In the genomic region with DNA sequence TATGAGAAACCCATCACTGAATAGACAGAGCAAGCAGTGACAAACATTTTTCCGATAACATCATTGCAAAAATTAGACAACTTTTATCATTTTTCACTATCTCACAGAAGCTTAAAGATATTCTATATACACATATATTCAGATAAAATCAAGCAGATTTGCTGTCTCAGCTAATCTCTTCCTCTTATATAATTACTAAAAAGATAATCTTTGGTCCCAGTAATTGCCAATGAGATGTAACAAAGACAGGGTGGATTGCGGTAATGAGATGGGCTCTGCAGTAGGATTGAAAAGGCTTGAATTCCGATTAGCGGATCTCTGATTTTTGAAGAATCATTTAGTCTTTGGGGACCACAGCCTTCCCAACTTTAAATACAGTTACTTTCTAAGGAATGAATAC, we compare ENCODE assay signal across 26 cellular contexts.
"Had no signal": no experiment of that assay in that cellular context is flagged by ENCODE, and none has a peak within 500 bp of the region (broad histone marks: within the 10 kb centered on the region; RNA-seq: fewer than 3 reads in every experiment).

No MANE protein-coding gene starts in this region.

- FAIRE-seq: endometrium, islet of Langerhans, keratinocyte had no signal

- H3K27ac ChIP-seq: colonic mucosa, epithelial cell of prostate, esophagus squamous epithelium, gastrocnemius medialis, heart right ventricle, left lung, lower lobe of right lung had no signal

- H3K4me3 ChIP-seq: colonic mucosa, esophagus squamous epithelium, gastrocnemius medialis, heart right ventricle, left lung, lower lobe of right lung, mucosa of descending colon had no signal

- H3K9me3 ChIP-seq: colonic mucosa, esophagus squamous epithelium, gastrocnemius medialis, heart right ventricle, lower lobe of right lung, mucosa of descending colon had no signal

- H3K4me1 ChIP-seq: colonic mucosa, esophagus squamous epithelium, gastrocnemius medialis, heart right ventricle, left lung, lower lobe of right lung had no signal

- DNase-seq: colonic mucosa; cortex of kidney; effector CD8-positive, alpha-beta T cell; effector memory CD8-positive, alpha-beta T cell; endodermal cell; erythroblast; esophagus squamous epithelium; foreskin fibroblast; foreskin melanocyte; gastrocnemius medialis; glutamatergic neuron; head of caudate nucleus; heart right ventricle; hippocampal formation; left cardiac atrium; left lung; left ventricle myocardium superior; lower lobe of right lung; mesenchymal stem cell; mucosa of descending colon; naive B cell had no signal

- ATAC-seq: effector memory CD8-positive, alpha-beta T cell; esophagus mucosa; gastrocnemius medialis; heart right ventricle; left cardiac atrium; left lung; left ventricle myocardium superior; lower lobe of right lung; mucosa of descending colon had no signal

- H3K36me3 ChIP-seq: colonic mucosa, esophagus squamous epithelium, gastrocnemius medialis, heart right ventricle, left lung, lower lobe of right lung had no signal

- H3K27me3 ChIP-seq: colonic mucosa, esophagus squamous epithelium, gastrocnemius medialis, heart right ventricle, left lung had no signal
